Comparison of ENCODE assay signal across 11 cellular contexts in the genomic region with DNA sequence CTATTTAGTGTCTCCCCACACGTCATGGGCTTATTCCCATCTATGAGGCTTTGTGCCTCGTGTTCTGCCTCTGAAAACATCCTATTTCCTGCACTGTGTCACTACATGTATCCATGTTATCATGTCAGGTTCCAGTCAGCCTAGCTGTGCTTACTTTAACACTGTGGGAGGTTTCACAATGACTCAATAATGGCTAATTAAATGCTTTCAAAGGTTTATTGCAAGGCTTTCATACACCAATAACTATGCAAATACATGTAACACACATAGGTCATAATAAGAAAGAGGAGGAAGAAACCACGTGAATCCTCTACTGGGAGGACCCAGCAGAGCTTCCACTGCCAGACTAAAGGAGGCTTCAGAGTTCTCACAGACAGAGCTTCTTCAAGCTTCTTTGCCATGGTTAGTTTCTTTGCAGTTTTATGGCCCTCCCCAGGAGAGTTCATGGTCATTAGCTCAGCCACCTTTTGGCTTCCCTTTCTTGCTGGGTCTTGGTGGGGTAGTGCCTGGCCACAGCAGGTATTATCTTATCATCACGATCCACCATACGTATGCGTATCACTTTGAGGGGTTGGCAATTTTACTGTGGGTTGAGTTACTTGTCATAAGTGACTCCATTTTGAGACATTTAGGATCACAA. TPM values are rescaled to one million over a fixed set of nuclear protein-coding genes. Genes with fewer than 3 reads are reported as not detected.
DNase-seq lines count a peak whose midpoint lies in the region; ATAC-seq and TF ChIP-seq lines count a peak whose summit lies in the region.
"Had no signal": no experiment of that assay in that cellular context is flagged by ENCODE, and none has a peak within 500 bp of the region (broad histone marks: within the 10 kb centered on the region; RNA-seq: fewer than 3 reads in every experiment).

No MANE protein-coding gene starts in this region.

- no peak overlapping the region for H3K27ac ChIP-seq in coronary artery
- no peak overlapping the region for H3K27ac ChIP-seq in CD8-positive, alpha-beta T cell (ENCODE audit: low read depth, low read length)
- H3K27ac ChIP-seq: cardiac muscle cell had no signal

- POLR2A ChIA-PET in CD8-positive, alpha-beta T cell (lab: Charles Lee): no interaction called here

- peaks cover 15% of the 10 kb centered on the region for H3K27me3 Mint-ChIP-seq in CD8-positive, alpha-beta T cell (ENCODE audit: low read depth)

- H3K27ac Mint-ChIP-seq in stimulated activated effector memory CD8-positive, alpha-beta T cell treated with anti-CD3 and anti-CD28 coated beads, Interleukin-12 subunit alpha, Interleukin-12 subunit beta, amount 100 ng/mL, for 72 hours: no peak overlapping the region
- no peak overlapping the region for H3K27ac Mint-ChIP-seq in CD8-positive, alpha-beta T cell

- no peaks in the 10 kb centered on the region for H3K9me3 Mint-ChIP-seq in stimulated activated effector memory CD8-positive, alpha-beta T cell treated with anti-CD3 and anti-CD28 coated beads, Interleukin-12 subunit alpha, Interleukin-12 subunit beta, amount 100 ng/mL, for 72 hours
- H3K9me3 Mint-ChIP-seq in CD8-positive, alpha-beta T cell: no peaks in the 10 kb centered on the region

- no peaks in the 10 kb centered on the region for H3K27me3 ChIP-seq in CD8-positive, alpha-beta T cell (ENCODE audit: insufficient read depth, low read length)
- H3K27me3 ChIP-seq: cardiac muscle cell had no signal

- H3K4me3 ChIP-seq in coronary artery: no peak overlapping the region
- H3K4me3 ChIP-seq in CD8-positive, alpha-beta T cell (ENCODE audit: low read depth, low read length): no peak overlapping the region
- H3K4me3 ChIP-seq: cardiac muscle cell had no signal

- DNase-seq in stimulated activated effector memory CD8-positive, alpha-beta T cell treated with anti-CD3 and anti-CD28 coated beads, Interleukin-12 subunit alpha, Interleukin-12 subunit beta, amount 100 ng/mL, for 72 hours (ENCODE audit: low spot score in 2 of 2): no peak
- DNase-seq in coronary artery (ENCODE audit: low spot score): no peak
- no peak for DNase-seq in 8988T
- DNase-seq in CD8-positive, alpha-beta T cell: no peak
- DNase-seq: midbrain, NCI-H2171 treated with DMSO at 0.1 percent for 48 hours, SK-N-SH had no signal

- no peak overlapping the region for H3K4me3 Mint-ChIP-seq in stimulated activated effector memory CD8-positive, alpha-beta T cell treated with anti-CD3 and anti-CD28 coated beads, Interleukin-12 subunit alpha, Interleukin-12 subunit beta, amount 100 ng/mL, for 72 hours
- no peak overlapping the region for H3K4me3 Mint-ChIP-seq in CD8-positive, alpha-beta T cell

- H3K4me1 Mint-ChIP-seq in stimulated activated effector memory CD8-positive, alpha-beta T cell treated with anti-CD3 and anti-CD28 coated beads, Interleukin-12 subunit alpha, Interleukin-12 subunit beta, amount 100 ng/mL, for 72 hours: no peaks in the 10 kb centered on the region
- no peaks in the 10 kb centered on the region for H3K4me1 Mint-ChIP-seq in CD8-positive, alpha-beta T cell (ENCODE audit: low read depth)

- H3K9me3 ChIP-seq in CD8-positive, alpha-beta T cell (ENCODE audit: low read length): no peaks in the 10 kb centered on the region
- H3K9me3 ChIP-seq: SK-N-SH had no signal

- no peaks in the 10 kb centered on the region for H3K4me1 ChIP-seq in CD8-positive, alpha-beta T cell (ENCODE audit: insufficient read depth, low read length)

- H3K36me3 ChIP-seq in CD8-positive, alpha-beta T cell (ENCODE audit: insufficient read depth, low read length): no peaks in the 10 kb centered on the region
- H3K36me3 ChIP-seq: cardiac muscle cell had no signal

- ATAC-seq in GM18909 (IDR thresholded peaks at IDR 0.05; ENCODE audit: poor library complexity, unreplicated experiment) (peak; percentile 95), GM21737 (IDR thresholded peaks at IDR 0.05; ENCODE audit: unreplicated experiment) (peak; percentile 94), HG03342 (IDR thresholded peaks at IDR 0.05; ENCODE audit: unreplicated experiment) (peak; percentile 86)
- ATAC-seq in stimulated activated effector memory CD8-positive, alpha-beta T cell treated with anti-CD3 and anti-CD28 coated beads, Interleukin-12 subunit alpha, Interleukin-12 subunit beta, amount 100 ng/mL, for 72 hours: peak; percentile 21
- ATAC-seq in CD8-positive, alpha-beta T cell: no peak

- TF ChIP-seq CTCF in coronary artery (IDR thresholded peaks at IDR 0.05): no peak
- no peak for TF ChIP-seq CTCF in CD8-positive, alpha-beta T cell (IDR thresholded peaks at IDR 0.05)

- CTCF ChIA-PET in CD8-positive, alpha-beta T cell (lab: Charles Lee): no interaction called here

- H3K36me3 Mint-ChIP-seq in stimulated activated effector memory CD8-positive, alpha-beta T cell treated with anti-CD3 and anti-CD28 coated beads, Interleukin-12 subunit alpha, Interleukin-12 subunit beta, amount 100 ng/mL, for 72 hours: peaks cover 4% of the 10 kb centered on the region
- no peaks in the 10 kb centered on the region for H3K36me3 Mint-ChIP-seq in CD8-positive, alpha-beta T cell

- intact Hi-C loops in CD8-positive, alpha-beta T cell (cut with DNase I, micrococcal nuclease): no loop called here

RNA-seq across cellular contexts. Expression of a gene that starts 5.1 kb away (rescaled TPM):
- not detected for total RNA-seq in CD8-positive, alpha-beta T cell
